ENCODE assay signal across 8 cellular contexts in the genomic region with DNA sequence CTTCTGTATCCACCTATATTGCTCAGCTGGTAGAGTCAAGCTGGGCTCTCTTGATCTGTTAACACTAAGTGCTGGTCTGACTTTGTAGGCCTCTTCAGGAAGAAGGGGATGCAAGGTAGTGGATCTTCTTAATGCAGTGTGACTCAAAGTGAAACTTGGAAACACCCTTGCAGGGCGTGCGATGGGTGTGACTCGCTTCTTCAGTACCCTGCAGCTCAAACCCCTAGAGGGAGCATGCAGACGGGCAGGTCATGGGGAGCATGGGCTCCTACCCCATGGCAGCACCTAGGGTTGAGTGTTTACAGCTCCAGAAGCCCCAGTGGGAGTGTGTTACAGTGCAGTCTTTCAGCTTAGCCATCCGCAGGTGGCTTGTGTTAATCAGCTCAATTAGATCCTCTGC. TPM values are rescaled to one million over a fixed set of nuclear protein-coding genes. Genes with fewer than 3 reads are reported as not detected.
A peak's percentile ranks its signal among the peaks of the same experiment; 100 is the strongest.
DNase-seq lines count a peak whose midpoint lies in the region; ATAC-seq and TF ChIP-seq lines count a peak whose summit lies in the region.

No MANE protein-coding gene starts in this region.

- H3K27me3 Mint-ChIP-seq in WTC11 (ENCODE audit: low read depth): no peaks in the 10 kb centered on the region

- no peak overlapping the region for H3K27ac Mint-ChIP-seq in WTC11

- POLR2A ChIA-PET in WTC11 (lab: Charles Lee): no interaction called here

- 0 out of 2 replicates have a peak, but pooled peaks cover 2% of the 10 kb centered on the region for H3K36me3 Mint-ChIP-seq in WTC11

- DNase-seq in WTC11 (ENCODE audit: low spot score) (no peak), midbrain (lab: John Stamatoyannopoulos, UW) (no peak), COLO829 (ENCODE audit: low spot score) (no peak), A172 (ENCODE audit: low spot score) (no peak)
- peak; percentile 49 for DNase-seq in effector CD4-positive, alpha-beta T cell
- peak; percentile 58 for DNase-seq in stimulated activated naive CD4-positive, alpha-beta T cell treated with Interleukin-2 at 50 U/mL for 16 hours (lab: John Stamatoyannopoulos, UW)

- peak; percentile 99 for ATAC-seq in GM18858 (IDR thresholded peaks at IDR 0.05; ENCODE audit: unreplicated experiment)
- ATAC-seq in HG02938 (IDR thresholded peaks at IDR 0.05; ENCODE audit: unreplicated experiment): peak; percentile 99
- ATAC-seq in WTC11: peak; percentile 79

- peaks cover 12% of the 10 kb centered on the region for H3K9me3 Mint-ChIP-seq in WTC11

- no peaks in the 10 kb centered on the region for H3K4me1 Mint-ChIP-seq in WTC11

- no peak overlapping the region for H3K4me3 Mint-ChIP-seq in WTC11

- TF ChIP-seq CTCF in WTC11 (IDR thresholded peaks at IDR 0.05): no peak

- CTCF ChIA-PET in WTC11 (lab: Charles Lee): interaction anchor here (0.9 to 1.5 kb wide), 3 partner anchors 10 to 70 kb away, joined by 3 to 4 read pairs (median 4); no protein-coding TSS in a partner anchor

TF ChIP-seq in WTC11, 78 proteins besides CTCF, POLR2A, EP300 and RAD21:
- TF ChIP-seq RORB (CRISPR knock-in tag; IDR thresholded peaks at IDR 0.05): no peak
- TF ChIP-seq CREB1 (CRISPR knock-in tag; IDR thresholded peaks at IDR 0.05): no peak
- TF ChIP-seq, protein P1, sequence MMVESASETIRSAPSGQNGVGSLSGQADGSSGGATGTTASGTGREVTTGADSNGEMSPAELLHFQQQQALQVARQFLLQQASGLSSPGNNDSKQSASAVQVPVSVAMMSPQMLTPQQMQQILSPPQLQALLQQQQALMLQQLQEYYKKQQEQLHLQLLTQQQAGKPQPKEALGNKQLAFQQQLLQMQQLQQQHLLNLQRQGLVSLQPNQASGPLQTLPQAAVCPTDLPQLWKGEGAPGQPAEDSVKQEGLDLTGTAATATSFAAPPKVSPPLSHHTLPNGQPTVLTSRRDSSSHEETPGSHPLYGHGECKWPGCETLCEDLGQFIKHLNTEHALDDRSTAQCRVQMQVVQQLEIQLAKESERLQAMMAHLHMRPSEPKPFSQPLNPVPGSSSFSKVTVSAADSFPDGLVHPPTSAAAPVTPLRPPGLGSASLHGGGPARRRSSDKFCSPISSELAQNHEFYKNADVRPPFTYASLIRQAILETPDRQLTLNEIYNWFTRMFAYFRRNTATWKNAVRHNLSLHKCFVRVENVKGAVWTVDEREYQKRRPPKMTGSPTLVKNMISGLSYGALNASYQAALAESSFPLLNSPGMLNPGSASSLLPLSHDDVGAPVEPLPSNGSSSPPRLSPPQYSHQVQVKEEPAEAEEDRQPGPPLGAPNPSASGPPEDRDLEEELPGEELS (CRISPR knock-in tag; IDR thresholded peaks at IDR 0.05): no peak
- no peak for TF ChIP-seq ATF1 (CRISPR knock-in tag; IDR thresholded peaks at IDR 0.05)
- TF ChIP-seq, protein P2, sequence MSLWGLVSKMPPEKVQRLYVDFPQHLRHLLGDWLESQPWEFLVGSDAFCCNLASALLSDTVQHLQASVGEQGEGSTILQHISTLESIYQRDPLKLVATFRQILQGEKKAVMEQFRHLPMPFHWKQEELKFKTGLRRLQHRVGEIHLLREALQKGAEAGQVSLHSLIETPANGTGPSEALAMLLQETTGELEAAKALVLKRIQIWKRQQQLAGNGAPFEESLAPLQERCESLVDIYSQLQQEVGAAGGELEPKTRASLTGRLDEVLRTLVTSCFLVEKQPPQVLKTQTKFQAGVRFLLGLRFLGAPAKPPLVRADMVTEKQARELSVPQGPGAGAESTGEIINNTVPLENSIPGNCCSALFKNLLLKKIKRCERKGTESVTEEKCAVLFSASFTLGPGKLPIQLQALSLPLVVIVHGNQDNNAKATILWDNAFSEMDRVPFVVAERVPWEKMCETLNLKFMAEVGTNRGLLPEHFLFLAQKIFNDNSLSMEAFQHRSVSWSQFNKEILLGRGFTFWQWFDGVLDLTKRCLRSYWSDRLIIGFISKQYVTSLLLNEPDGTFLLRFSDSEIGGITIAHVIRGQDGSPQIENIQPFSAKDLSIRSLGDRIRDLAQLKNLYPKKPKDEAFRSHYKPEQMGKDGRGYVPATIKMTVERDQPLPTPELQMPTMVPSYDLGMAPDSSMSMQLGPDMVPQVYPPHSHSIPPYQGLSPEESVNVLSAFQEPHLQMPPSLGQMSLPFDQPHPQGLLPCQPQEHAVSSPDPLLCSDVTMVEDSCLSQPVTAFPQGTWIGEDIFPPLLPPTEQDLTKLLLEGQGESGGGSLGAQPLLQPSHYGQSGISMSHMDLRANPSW (CRISPR knock-in tag; conservative IDR thresholded peaks at IDR 0.05; ENCODE audit: low read depth): no peak
- TF ChIP-seq, protein P3, sequence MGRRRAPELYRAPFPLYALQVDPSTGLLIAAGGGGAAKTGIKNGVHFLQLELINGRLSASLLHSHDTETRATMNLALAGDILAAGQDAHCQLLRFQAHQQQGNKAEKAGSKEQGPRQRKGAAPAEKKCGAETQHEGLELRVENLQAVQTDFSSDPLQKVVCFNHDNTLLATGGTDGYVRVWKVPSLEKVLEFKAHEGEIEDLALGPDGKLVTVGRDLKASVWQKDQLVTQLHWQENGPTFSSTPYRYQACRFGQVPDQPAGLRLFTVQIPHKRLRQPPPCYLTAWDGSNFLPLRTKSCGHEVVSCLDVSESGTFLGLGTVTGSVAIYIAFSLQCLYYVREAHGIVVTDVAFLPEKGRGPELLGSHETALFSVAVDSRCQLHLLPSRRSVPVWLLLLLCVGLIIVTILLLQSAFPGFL (CRISPR knock-in tag; IDR thresholded peaks at IDR 0.05; ENCODE audit: borderline replicate concordance): no peak
- no peak for TF ChIP-seq ZNF423 (CRISPR knock-in tag; IDR thresholded peaks at IDR 0.05)
- TF ChIP-seq SMAD4 (CRISPR knock-in tag; IDR thresholded peaks at IDR 0.05): no peak
- TF ChIP-seq FOXK1 (CRISPR knock-in tag; IDR thresholded peaks at IDR 0.05): no peak
- no peak for TF ChIP-seq ZNF396 (CRISPR knock-in tag; IDR thresholded peaks at IDR 0.05; ENCODE audit: borderline replicate concordance)
- TF ChIP-seq JAZF1 (CRISPR knock-in tag; IDR thresholded peaks at IDR 0.05): no peak
- TF ChIP-seq, protein P4, sequence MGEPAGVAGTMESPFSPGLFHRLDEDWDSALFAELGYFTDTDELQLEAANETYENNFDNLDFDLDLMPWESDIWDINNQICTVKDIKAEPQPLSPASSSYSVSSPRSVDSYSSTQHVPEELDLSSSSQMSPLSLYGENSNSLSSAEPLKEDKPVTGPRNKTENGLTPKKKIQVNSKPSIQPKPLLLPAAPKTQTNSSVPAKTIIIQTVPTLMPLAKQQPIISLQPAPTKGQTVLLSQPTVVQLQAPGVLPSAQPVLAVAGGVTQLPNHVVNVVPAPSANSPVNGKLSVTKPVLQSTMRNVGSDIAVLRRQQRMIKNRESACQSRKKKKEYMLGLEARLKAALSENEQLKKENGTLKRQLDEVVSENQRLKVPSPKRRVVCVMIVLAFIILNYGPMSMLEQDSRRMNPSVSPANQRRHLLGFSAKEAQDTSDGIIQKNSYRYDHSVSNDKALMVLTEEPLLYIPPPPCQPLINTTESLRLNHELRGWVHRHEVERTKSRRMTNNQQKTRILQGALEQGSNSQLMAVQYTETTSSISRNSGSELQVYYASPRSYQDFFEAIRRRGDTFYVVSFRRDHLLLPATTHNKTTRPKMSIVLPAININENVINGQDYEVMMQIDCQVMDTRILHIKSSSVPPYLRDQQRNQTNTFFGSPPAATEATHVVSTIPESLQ (CRISPR knock-in tag; IDR thresholded peaks at IDR 0.05): no peak
- no peak for TF ChIP-seq NFATC4 (CRISPR knock-in tag; IDR thresholded peaks at IDR 0.05)
- TF ChIP-seq TP53 (CRISPR knock-in tag; IDR thresholded peaks at IDR 0.05): no peak
- TF ChIP-seq, protein P5, sequence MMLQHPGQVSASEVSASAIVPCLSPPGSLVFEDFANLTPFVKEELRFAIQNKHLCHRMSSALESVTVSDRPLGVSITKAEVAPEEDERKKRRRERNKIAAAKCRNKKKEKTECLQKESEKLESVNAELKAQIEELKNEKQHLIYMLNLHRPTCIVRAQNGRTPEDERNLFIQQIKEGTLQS (CRISPR knock-in tag; conservative IDR thresholded peaks at IDR 0.05): no peak
- no peak for TF ChIP-seq ZNF138 (CRISPR knock-in tag; conservative IDR thresholded peaks at IDR 0.05)
- TF ChIP-seq, protein P6, sequence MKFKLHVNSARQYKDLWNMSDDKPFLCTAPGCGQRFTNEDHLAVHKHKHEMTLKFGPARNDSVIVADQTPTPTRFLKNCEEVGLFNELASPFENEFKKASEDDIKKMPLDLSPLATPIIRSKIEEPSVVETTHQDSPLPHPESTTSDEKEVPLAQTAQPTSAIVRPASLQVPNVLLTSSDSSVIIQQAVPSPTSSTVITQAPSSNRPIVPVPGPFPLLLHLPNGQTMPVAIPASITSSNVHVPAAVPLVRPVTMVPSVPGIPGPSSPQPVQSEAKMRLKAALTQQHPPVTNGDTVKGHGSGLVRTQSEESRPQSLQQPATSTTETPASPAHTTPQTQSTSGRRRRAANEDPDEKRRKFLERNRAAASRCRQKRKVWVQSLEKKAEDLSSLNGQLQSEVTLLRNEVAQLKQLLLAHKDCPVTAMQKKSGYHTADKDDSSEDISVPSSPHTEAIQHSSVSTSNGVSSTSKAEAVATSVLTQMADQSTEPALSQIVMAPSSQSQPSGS (CRISPR knock-in tag; IDR thresholded peaks at IDR 0.05; ENCODE audit: borderline replicate concordance, low read depth): no peak
- TF ChIP-seq KAT7 (CRISPR knock-in tag; IDR thresholded peaks at IDR 0.05; ENCODE audit: borderline replicate concordance): no peak

RNA-seq across cellular contexts. Expression of a gene that starts 0.8 kb away (rescaled TPM):
- total RNA-seq in WTC11 (2021): 1.2 to 1.7 TPM (median 1.4 TPM) in 3 replicates
- total RNA-seq in A172 (2014; rRNA removed; shearing (Covaris generic)): 0.07 and 0.28 TPM in 2 replicates

Comparison
In these comparisons a context has a peak if more than half of its experiments do, and no peak if none do; other contexts are left out.
1. DNase-seq: peak in effector CD4-positive, alpha-beta T cell (single experiment) and stimulated activated naive CD4-positive, alpha-beta T cell treated with Interleukin-2 at 50 U/mL for 16 hours (single experiment); none in WTC11 (single experiment), midbrain (single experiment), COLO829 (single experiment) and A172 (single experiment).
2. Peak in every context shown above with its lines, with median percentiles within 50 percentile points of each other: ATAC-seq.